In genomic region chr1:41664861-41665640, GRCh38 we compare ENCODE assay signal across 1 cellular context.
TF ChIP-seq lines count a peak whose summit lies in the region.

No MANE protein-coding gene starts in this region.

TF ChIP-seq in GM23338, 12 proteins besides CTCF, POLR2A, EP300 and RAD21 (continued from another document):
- TF ChIP-seq ZNF462 (CRISPR knock-in tag; IDR thresholded peaks at IDR 0.05) (no peak), ZNF331 (CRISPR knock-in tag; IDR thresholded peaks at IDR 0.05; ENCODE audit: low read depth) (no peak), NANOG (IDR thresholded peaks at IDR 0.05; ENCODE audit: borderline replicate concordance) (no peak)
